In genomic region chr6:13472099-13472498, GRCh38 we compare ENCODE assay signal across 21 cellular contexts.
A peak's percentile ranks its signal among the peaks of the same experiment; 100 is the strongest.
DNase-seq lines count a peak whose midpoint lies in the region; ATAC-seq and TF ChIP-seq lines count a peak whose summit lies in the region.
"Had no signal": no experiment of that assay in that cellular context is flagged by ENCODE, and none has a peak within 500 bp of the region (broad histone marks: within the 10 kb centered on the region; RNA-seq: fewer than 3 reads in every experiment).

No MANE protein-coding gene starts in this region.

- no peak overlapping the region for H3K9ac ChIP-seq in BLaER1 treated with 17β-estradiol and CSF1 and Interleukin-3, amounts not matched to agents 10 nM and 100 nM
- no peak overlapping the region for H3K9ac ChIP-seq in SK-N-MC (ENCODE audit: insufficient read length)
- H3K9ac ChIP-seq: GM23248 had no signal

- peaks cover 24 to 54% (median 43%) of the 10 kb centered on the region in 10 experiments for H3K4me1 ChIP-seq in BLaER1 treated with 17β-estradiol and CSF1 and Interleukin-3, amounts not matched to agents 10 nM and 100 nM

- no peak overlapping the region for H3K27ac ChIP-seq in BLaER1 treated with 17β-estradiol and CSF1 and Interleukin-3, amounts not matched to agents 10 nM and 100 nM
- peak overlapping the region; percentile 3; the same call in 1 of the 2 replicates for H3K27ac ChIP-seq in SK-N-MC
- H3K27ac ChIP-seq: A549, GM23248, PC-9 had no signal

- peaks cover 0 to 23% (median 0%) of the 10 kb centered on the region in 11 experiments; a peak in 5 of 22 replicates for H4K20me1 ChIP-seq in BLaER1 treated with 17β-estradiol and CSF1 and Interleukin-3, amounts not matched to agents 10 nM and 100 nM

- peaks cover 0 to 25% (median 12%) of the 10 kb centered on the region in 11 experiments; a peak in 12 of 22 replicates for H3K36me3 ChIP-seq in BLaER1 treated with 17β-estradiol and CSF1 and Interleukin-3, amounts not matched to agents 10 nM and 100 nM
- H3K36me3 ChIP-seq in SK-N-MC (ENCODE audit: insufficient read depth, low read length) = no peaks in the 10 kb centered on the region

- ATAC-seq in HG03457 (IDR thresholded peaks at IDR 0.05; ENCODE audit: unreplicated experiment) = no peak
- ATAC-seq: A549, HepG2 had no signal

- H3K9me3 ChIP-seq in BLaER1 treated with 17β-estradiol and CSF1 and Interleukin-3, amounts not matched to agents 10 nM and 100 nM (replicated peaks in 1 of 11) = peaks cover 0 to 39% (median 23%) of the 10 kb centered on the region in 11 experiments; a peak in 18 of 22 replicates
- H3K9me3 ChIP-seq in SK-N-MC (ENCODE audit: low read depth, low read length) = no peaks in the 10 kb centered on the region
- H3K9me3 ChIP-seq: A549 had no signal

- H3K4me3 ChIP-seq in AG09309 (ENCODE audit: control insufficient read depth, low read depth, low read length) (no peak overlapping the region), SK-N-MC (no peak overlapping the region)
- no peak overlapping the region for H3K4me3 ChIP-seq in BLaER1 treated with 17β-estradiol and CSF1 and Interleukin-3, amounts not matched to agents 10 nM and 100 nM
- H3K4me3 ChIP-seq: A549, GM23248, PC-9 had no signal

- H3K27me3 ChIP-seq in BLaER1 treated with 17β-estradiol and CSF1 and Interleukin-3, amounts not matched to agents 10 nM and 100 nM = no peaks in the 10 kb centered on the region

- no peak for TF ChIP-seq CTCF in AG09309 (IDR thresholded peaks at IDR 0.05; ENCODE audit: control insufficient read depth, insufficient read depth, low read depth, low read length, missing control alignments)

- peak overlapping the region in 9 of 11 experiments; percentile 58 to 84 (median 71); a peak in 13 of 22 replicates for H3K4me2 ChIP-seq in BLaER1 treated with 17β-estradiol and CSF1 and Interleukin-3, amounts not matched to agents 10 nM and 100 nM
- H3K4me2 ChIP-seq: A549, PC-9 had no signal

- DNase-seq in AG09309 (ENCODE audit: low read depth) (peak; percentile 35), SK-N-MC (ENCODE audit: low read depth, low spot score) (no peak), fibroblast of gingiva (ENCODE audit: low read depth) (peak; percentile 73), NCI-H2029 treated with DMSO at 0.1 percent for 48 hours (lab: John Stamatoyannopoulos, UW) (no peak)
- DNase-seq in activated effector memory CD4-positive, alpha-beta T cell treated with anti-CD3 and anti-CD28 coated beads, Interleukin-2, amount 50 U/mL, for 16 hours = no peak
- DNase-seq in activated CD4-positive, alpha-beta T cell treated with anti-CD3 and anti-CD28 coated beads for 1 hour = no peak
- DNase-seq: DND-41, GDM1, GM23248, HCEC 1CT, KG1, NCI-H1417 treated with DMSO at 0.1 percent for 48 hours, NCI-H187 treated with DMSO at 0.1 percent for 48 hours, NCI-H226, NCI-H524, NCI-H82, PC-9 had no signal

Comparison
In these comparisons a context has a peak if more than half of its experiments do, and no peak if none do; other contexts are left out.
1. DNase-seq: peak in AG09309 (single experiment) and fibroblast of gingiva (single experiment); none in SK-N-MC (single experiment), activated effector memory CD4-positive, alpha-beta T cell treated with anti-CD3 and anti-CD28 coated beads, Interleukin-2, amount 50 U/mL, for 16 hours (single experiment), activated CD4-positive, alpha-beta T cell treated with anti-CD3 and anti-CD28 coated beads for 1 hour (single experiment) and NCI-H2029 treated with DMSO at 0.1 percent for 48 hours (single experiment).